Comparison of ENCODE assay signal across 1 cellular context in the genomic region with DNA sequence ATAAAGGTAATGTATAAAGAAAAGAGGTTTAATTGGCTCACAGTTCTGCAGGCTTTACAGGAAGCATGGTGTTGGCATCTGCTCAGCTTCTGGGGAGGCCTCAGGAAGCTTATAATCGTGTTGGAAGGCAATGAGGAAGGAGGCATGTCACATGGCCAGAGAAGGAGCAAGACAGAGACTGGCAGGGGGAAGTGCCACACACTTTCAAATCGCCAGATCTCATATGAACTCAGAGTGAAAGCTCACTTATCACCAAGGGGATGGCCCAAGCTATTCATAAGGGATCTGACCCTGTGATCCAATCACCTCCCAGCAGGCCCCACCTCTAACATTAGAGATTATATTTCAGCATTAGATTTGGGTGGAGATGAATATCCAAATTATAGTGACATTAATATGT.
TF ChIP-seq lines count a peak whose summit lies in the region.

No MANE protein-coding gene starts in this region.

TF ChIP-seq in Ishikawa, 13 proteins besides CTCF, POLR2A, EP300 and RAD21 (continued from another document):
- TF ChIP-seq, protein P1, sequence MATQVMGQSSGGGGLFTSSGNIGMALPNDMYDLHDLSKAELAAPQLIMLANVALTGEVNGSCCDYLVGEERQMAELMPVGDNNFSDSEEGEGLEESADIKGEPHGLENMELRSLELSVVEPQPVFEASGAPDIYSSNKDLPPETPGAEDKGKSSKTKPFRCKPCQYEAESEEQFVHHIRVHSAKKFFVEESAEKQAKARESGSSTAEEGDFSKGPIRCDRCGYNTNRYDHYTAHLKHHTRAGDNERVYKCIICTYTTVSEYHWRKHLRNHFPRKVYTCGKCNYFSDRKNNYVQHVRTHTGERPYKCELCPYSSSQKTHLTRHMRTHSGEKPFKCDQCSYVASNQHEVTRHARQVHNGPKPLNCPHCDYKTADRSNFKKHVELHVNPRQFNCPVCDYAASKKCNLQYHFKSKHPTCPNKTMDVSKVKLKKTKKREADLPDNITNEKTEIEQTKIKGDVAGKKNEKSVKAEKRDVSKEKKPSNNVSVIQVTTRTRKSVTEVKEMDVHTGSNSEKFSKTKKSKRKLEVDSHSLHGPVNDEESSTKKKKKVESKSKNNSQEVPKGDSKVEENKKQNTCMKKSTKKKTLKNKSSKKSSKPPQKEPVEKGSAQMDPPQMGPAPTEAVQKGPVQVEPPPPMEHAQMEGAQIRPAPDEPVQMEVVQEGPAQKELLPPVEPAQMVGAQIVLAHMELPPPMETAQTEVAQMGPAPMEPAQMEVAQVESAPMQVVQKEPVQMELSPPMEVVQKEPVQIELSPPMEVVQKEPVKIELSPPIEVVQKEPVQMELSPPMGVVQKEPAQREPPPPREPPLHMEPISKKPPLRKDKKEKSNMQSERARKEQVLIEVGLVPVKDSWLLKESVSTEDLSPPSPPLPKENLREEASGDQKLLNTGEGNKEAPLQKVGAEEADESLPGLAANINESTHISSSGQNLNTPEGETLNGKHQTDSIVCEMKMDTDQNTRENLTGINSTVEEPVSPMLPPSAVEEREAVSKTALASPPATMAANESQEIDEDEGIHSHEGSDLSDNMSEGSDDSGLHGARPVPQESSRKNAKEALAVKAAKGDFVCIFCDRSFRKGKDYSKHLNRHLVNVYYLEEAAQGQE (IDR thresholded peaks at IDR 0.05; ENCODE audit: low read depth), result no peak
- TF ChIP-seq TAF1 (IDR thresholded peaks at IDR 0.05; ENCODE audit: low read depth), result no peak
- no peak for TF ChIP-seq TCF12 (IDR thresholded peaks at IDR 0.05; ENCODE audit: low read depth)
